8 cellular contexts compared by ENCODE assay signal in the genomic region with DNA sequence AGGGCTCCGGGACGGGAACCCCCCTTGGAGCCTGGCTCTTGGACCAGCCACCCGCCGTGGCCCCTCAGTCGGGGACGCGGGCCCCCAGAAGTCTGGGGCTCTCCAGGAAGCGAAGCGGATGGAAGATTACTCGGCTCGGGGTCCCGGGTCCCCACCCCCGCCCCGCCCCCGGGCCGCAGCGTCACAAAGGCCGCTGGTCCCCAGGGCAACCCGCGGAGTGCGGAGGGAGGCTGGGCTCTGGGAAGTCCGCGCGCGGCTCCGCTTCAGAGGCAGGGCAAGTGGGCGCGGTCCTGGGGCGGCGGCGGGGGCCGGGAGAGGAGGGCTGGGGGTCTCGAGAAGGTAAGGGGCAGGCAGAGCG. TPM values are rescaled to one million over a fixed set of nuclear protein-coding genes. Genes with fewer than 3 reads are reported as not detected.
DNase-seq lines count a peak whose midpoint lies in the region; ATAC-seq and TF ChIP-seq lines count a peak whose summit lies in the region.

A gene with protein sequence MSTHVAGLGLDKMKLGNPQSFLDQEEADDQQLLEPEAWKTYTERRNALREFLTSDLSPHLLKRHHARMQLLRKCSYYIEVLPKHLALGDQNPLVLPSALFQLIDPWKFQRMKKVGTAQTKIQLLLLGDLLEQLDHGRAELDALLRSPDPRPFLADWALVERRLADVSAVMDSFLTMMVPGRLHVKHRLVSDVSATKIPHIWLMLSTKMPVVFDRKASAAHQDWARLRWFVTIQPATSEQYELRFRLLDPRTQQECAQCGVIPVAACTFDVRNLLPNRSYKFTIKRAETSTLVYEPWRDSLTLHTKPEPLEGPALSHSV (plus strand): TSS at position 227 of the 358 bp plus-strand sequence. CDS start 1,505 bp downstream, outside the sequence.

- peak within 1 kb of the TSS; percentile 68 for H2AFZ ChIP-seq in osteoblast (ENCODE audit: low read length)

- no CpG with 5 or more reads among the region's 34 CpGs for WGBS in esophagus muscularis mucosa

- peak within 1 kb of the TSS; percentile 77 for H3K4me3 Mint-ChIP-seq in activated CD4-positive, alpha-beta T cell treated with anti-CD3 and anti-CD28 coated beads, Interleukin-2, amount 10 ng/mL, durations not matched to agents 24 days and 14 days

- peak within 1 kb of the TSS; percentile 76 for H3K27ac Mint-ChIP-seq in activated CD4-positive, alpha-beta T cell treated with anti-CD3 and anti-CD28 coated beads, Interleukin-2, amount 10 ng/mL, durations not matched to agents 24 days and 14 days

- intact Hi-C loops in activated CD4-positive, alpha-beta T cell treated with anti-CD3 and anti-CD28 coated beads, Interleukin-2, amount 10 ng/mL, durations not matched to agents 24 days and 14 days (cut with micrococcal nuclease), result loop anchor here (1.0 kb wide), 4 partner anchors 17 to 85 kb away; a partner anchor contains a TSS
- intact Hi-C loops in esophagus muscularis mucosa (cut with DNase I), result no loop called here

- H3K27me3 Mint-ChIP-seq in activated CD4-positive, alpha-beta T cell treated with anti-CD3 and anti-CD28 coated beads, Interleukin-2, amount 10 ng/mL, durations not matched to agents 24 days and 14 days, result peaks cover 13% of the 10 kb centered on the region

- peak; percentile 84 for DNase-seq in activated CD4-positive, alpha-beta T cell treated with anti-CD3 and anti-CD28 coated beads, Interleukin-2, amount 10 ng/mL, durations not matched to agents 24 days and 14 days
- no peak for DNase-seq in esophagus muscularis mucosa (ENCODE audit: extremely low spot score)
- DNase-seq in osteoblast (ENCODE audit: insufficient read length, low spot score, missing footprints), result no peak
- DNase-seq in GF-D8 (lab: John Stamatoyannopoulos, UW), result no peak

- H3K27ac ChIP-seq in esophagus muscularis mucosa (replicated peaks in 1 of 4) (peak within 1 kb of the TSS in 2 of 4 donors; percentile 34 to 39), osteoblast (ENCODE audit: low read depth, low read length) (no peak within 1 kb of the TSS)

- H4K20me1 ChIP-seq in osteoblast (ENCODE audit: insufficient read depth, low read length), result no peaks in the 10 kb centered on the region

- H3K9me3 Mint-ChIP-seq in activated CD4-positive, alpha-beta T cell treated with anti-CD3 and anti-CD28 coated beads, Interleukin-2, amount 10 ng/mL, durations not matched to agents 24 days and 14 days, result no peaks in the 10 kb centered on the region

- no peak for TF ChIP-seq POLR2A in esophagus muscularis mucosa (IDR thresholded peaks at IDR 0.05; ENCODE audit: low read depth)

- peak; percentile 20 for ATAC-seq in GM18909 (IDR thresholded peaks at IDR 0.05; ENCODE audit: poor library complexity, unreplicated experiment)
- peak; percentile 22 for ATAC-seq in HG03354 (IDR thresholded peaks at IDR 0.05; ENCODE audit: poor library complexity, severe bottlenecking, unreplicated experiment)
- ATAC-seq in GM18858 (IDR thresholded peaks at IDR 0.05; ENCODE audit: unreplicated experiment), result no peak
- no peak for ATAC-seq in HG02588 (IDR thresholded peaks at IDR 0.05; ENCODE audit: unreplicated experiment)

- H3K9me3 ChIP-seq in esophagus muscularis mucosa (no peaks in the 10 kb centered on the region), osteoblast (ENCODE audit: low read depth, low read length) (no peaks in the 10 kb centered on the region)

- H3K4me2 ChIP-seq in osteoblast (ENCODE audit: insufficient read depth, low read length), result peak within 1 kb of the TSS; percentile 82

- H3K4me1 Mint-ChIP-seq in activated CD4-positive, alpha-beta T cell treated with anti-CD3 and anti-CD28 coated beads, Interleukin-2, amount 10 ng/mL, durations not matched to agents 24 days and 14 days, result peaks cover 12% of the 10 kb centered on the region

- peaks cover 12 to 26% (median 21%) of the 10 kb centered on the region in 4 donors for H3K4me1 ChIP-seq in esophagus muscularis mucosa
- H3K4me1 ChIP-seq in osteoblast (ENCODE audit: insufficient read depth, low read length), result no peaks in the 10 kb centered on the region

- H3K36me3 Mint-ChIP-seq in activated CD4-positive, alpha-beta T cell treated with anti-CD3 and anti-CD28 coated beads, Interleukin-2, amount 10 ng/mL, durations not matched to agents 24 days and 14 days (ENCODE audit: low read depth), result peaks cover 10% of the 10 kb centered on the region

- TF ChIP-seq CTCF in esophagus muscularis mucosa (IDR thresholded peaks at IDR 0.05) (no peak), osteoblast (IDR thresholded peaks at IDR 0.05; ENCODE audit: extremely low read depth, low read depth, low read length) (no peak)

- H3K27me3 ChIP-seq in esophagus muscularis mucosa (peaks cover 0 to 56% (median 13%) of the 10 kb centered on the region in 4 donors), osteoblast (ENCODE audit: insufficient read depth, low read length) (peaks cover 3% of the 10 kb centered on the region)

- H3K36me3 ChIP-seq in esophagus muscularis mucosa (peaks cover 5 to 16% (median 11%) of the 10 kb centered on the region in 4 donors), osteoblast (ENCODE audit: insufficient read depth, low read length) (no peaks in the 10 kb centered on the region)

- H3K4me3 ChIP-seq in esophagus muscularis mucosa (peak within 1 kb of the TSS; percentile 57 to 71 (median 62)), osteoblast (ENCODE audit: insufficient read depth, low read length) (peak within 1 kb of the TSS; percentile 72)

- no peaks in the 10 kb centered on the region for H3K79me2 ChIP-seq in osteoblast (ENCODE audit: insufficient read depth, low read length)

- no peak for TF ChIP-seq EP300 in esophagus muscularis mucosa (IDR thresholded peaks at IDR 0.05)

RNA-seq across cellular contexts. Expression of the gene that starts here (rescaled TPM):
- 0.12 and 0.16 TPM in 2 replicates for total RNA-seq in activated CD4-positive, alpha-beta T cell treated with anti-CD3 and anti-CD28 coated beads, Interleukin-2, amount 10 ng/mL, durations not matched to agents 24 days and 14 days
- under 1 TPM; 0.23 to 0.83 (median 0.44) TPM for total RNA-seq in esophagus muscularis mucosa
- total RNA-seq in osteoblast, result under 0.01 TPM in 1 of 2 replicates, not detected in the other

Comparison
In these comparisons a context has a peak if more than half of its experiments do, and no peak if none do; other contexts are left out.
1. Peak in DNase-seq in activated CD4-positive, alpha-beta T cell treated with anti-CD3 and anti-CD28 coated beads, Interleukin-2, amount 10 ng/mL, durations not matched to agents 24 days and 14 days; RNA of the gene not detected or under 1 TPM.
2. ATAC-seq: peak in GM18909 (single experiment) and HG03354 (single experiment); none in GM18858 (single experiment) and HG02588 (single experiment).